In the genomic region with DNA sequence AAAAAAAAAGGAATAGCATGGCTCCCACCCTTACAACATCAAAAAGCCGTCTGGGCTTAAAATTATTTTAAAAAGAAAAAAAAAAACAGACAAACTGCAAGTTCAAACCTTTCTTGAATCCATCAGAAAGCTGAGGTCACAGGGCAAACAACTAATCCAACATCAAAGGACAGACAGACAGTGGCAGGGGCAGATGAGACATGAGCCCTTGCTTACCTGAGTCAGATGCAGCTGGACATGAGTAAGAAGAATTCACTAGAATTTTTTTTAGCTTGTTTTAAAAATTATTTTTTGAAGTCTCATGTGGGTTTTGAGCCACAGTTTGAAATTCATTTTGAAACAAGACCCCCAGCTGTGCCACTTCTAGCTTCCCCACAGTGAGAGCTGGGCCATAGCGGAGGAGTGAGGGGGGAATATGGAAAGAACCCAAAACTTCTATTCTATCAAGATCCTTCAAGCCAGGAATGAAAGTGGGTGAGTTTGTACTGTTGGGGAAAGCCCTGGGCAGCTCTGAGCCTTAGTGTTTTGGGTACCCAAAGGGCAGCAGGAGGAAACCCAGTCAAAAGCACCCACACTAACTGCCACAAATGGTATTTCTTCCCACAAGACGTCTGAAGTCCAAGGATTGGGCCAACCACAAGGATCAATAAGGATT, we compare ENCODE assay signal across 28 cellular contexts.
A peak's percentile ranks its signal among the peaks of the same experiment; 100 is the strongest.
DNase-seq lines count a peak whose midpoint lies in the region; ATAC-seq, FAIRE-seq and TF ChIP-seq lines count a peak whose summit lies in the region.
"Had no signal": no experiment of that assay in that cellular context is flagged by ENCODE, and none has a peak within 500 bp of the region (broad histone marks: within the 10 kb centered on the region; RNA-seq: fewer than 3 reads in every experiment).

No MANE protein-coding gene starts in this region.

- FAIRE-seq in HepG2 (lab: Jason Lieb, UNC) (no peak), GM12878 (lab: Jason Lieb, UNC) (peak; percentile 47)
- FAIRE-seq: A204.1, G401.6, GM18507, H1, K562 had no signal

- CTCF ChIA-PET in HepG2 (lab: Yijun Ruan, JAX; ENCODE audit: low intra/inter-chr PET ratio, low total read pairs): no interaction called here
- CTCF ChIA-PET in PC-3 (lab: Charles Lee): interaction anchor here (0.6 kb wide), 1 partner anchor 29 kb away, joined by 4 read pairs; no protein-coding TSS in a partner anchor
- CTCF ChIA-PET in GM12878 (lab: Yijun Ruan, JAX): interaction anchor here (0.6 to 1.3 kb wide), 4 partner anchors 10 to 668 kb away, joined by 3 to 5 read pairs (median 3); no protein-coding TSS in a partner anchor

- no peak overlapping the region for H2BK120ac ChIP-seq in trophoblast cell (ENCODE audit: insufficient read depth, low read length, poor library complexity)

- SMC1A ChIA-PET in GM12878 (lab: Charles Lee; ENCODE audit: uncharacterized antibody, unreplicated experiment): interaction anchor here (0.6 to 2.3 kb wide), 9 partner anchors 8 to 137 kb away, joined by 3 to 8 read pairs (median 3); no protein-coding TSS in a partner anchor

- in situ Hi-C loops in HepG2 (cut with HindIII; ENCODE audit: extremely low pct_ligation_motif_present, low pct_unique_long_range_greater_than_20kb): no loop called here
- in situ Hi-C loops in GM12878 (cut with MboI): no loop called here

- H3K27me3 ChIP-seq in HepG2 (ENCODE audit: control insufficient read depth in 1 of 2, insufficient read depth in 2 of 2, low read length in 2 of 2) (no peaks in the 10 kb centered on the region), right lobe of liver (no peaks in the 10 kb centered on the region), PC-3 (ENCODE audit: low read length) (no peaks in the 10 kb centered on the region), GM12878 (replicated peaks in 1 of 2; ENCODE audit: control insufficient read depth in 2 of 2, insufficient read depth in 2 of 2, low read length in 1 of 2) (no peaks in the 10 kb centered on the region), trophoblast cell (ENCODE audit: insufficient read depth, low read length) (no peaks in the 10 kb centered on the region), aorta (ENCODE audit: control insufficient read depth in 1 of 2, insufficient read depth in 2 of 2, low read length in 1 of 2) (no peaks in the 10 kb centered on the region)
- H3K27me3 ChIP-seq: BLaER1, MG63 had no signal

- H4K20me1 ChIP-seq in HepG2 (ENCODE audit: insufficient read depth, low read length) (no peaks in the 10 kb centered on the region), PC-3 (ENCODE audit: low read length) (no peaks in the 10 kb centered on the region), GM12878 (ENCODE audit: control insufficient read depth, insufficient read depth) (no peaks in the 10 kb centered on the region)
- H4K20me1 ChIP-seq: BLaER1 had no signal

- no peak for TF ChIP-seq EP300 in HepG2 (IDR thresholded peaks at IDR 0.05; ENCODE audit: low read depth in 2 of 2, low read length in 2 of 2)
- TF ChIP-seq EP300 in HepG2 (CRISPR knock-in tag; IDR thresholded peaks at IDR 0.05; ENCODE audit: borderline replicate concordance): no peak
- TF ChIP-seq EP300 in GM12878 (IDR thresholded peaks at IDR 0.05; ENCODE audit: borderline replicate concordance in 1 of 2, control insufficient read depth in 1 of 2, low read depth in 2 of 2, low read length in 2 of 2): no peak

- H3K36me3 ChIP-seq in HepG2 (replicated peaks in 1 of 2; ENCODE audit: control insufficient read depth in 1 of 2, insufficient read depth in 2 of 2, low read length in 2 of 2): no peaks in the 10 kb centered on the region
- H3K36me3 ChIP-seq in right lobe of liver: no peaks in the 10 kb centered on the region
- no peaks in the 10 kb centered on the region for H3K36me3 ChIP-seq in PC-3 (ENCODE audit: low read depth, low read length)
- no peaks in the 10 kb centered on the region for H3K36me3 ChIP-seq in GM12878 (ENCODE audit: control insufficient read depth in 2 of 2, insufficient read depth in 2 of 2, low read length in 1 of 2)
- H3K36me3 ChIP-seq in trophoblast cell (ENCODE audit: control insufficient read depth in 1 of 2, insufficient read depth in 2 of 2, low read length in 2 of 2): no peaks in the 10 kb centered on the region
- H3K36me3 ChIP-seq in aorta (ENCODE audit: control insufficient read depth in 1 of 2, insufficient read depth in 2 of 2, low read length in 1 of 2): no peaks in the 10 kb centered on the region
- H3K36me3 ChIP-seq: BLaER1, MG63 had no signal

- H3K18ac ChIP-seq in trophoblast cell (ENCODE audit: low read length): no peak overlapping the region

- peaks cover 3% of the 10 kb centered on the region for H3F3A ChIP-seq in PC-3 (ENCODE audit: low read length, unreplicated experiment)

- no peak overlapping the region for H3K4ac ChIP-seq in trophoblast cell (ENCODE audit: low read depth, low read length)

- H3K4me2 ChIP-seq in HepG2 (ENCODE audit: low read depth, low read length) (no peak overlapping the region), PC-3 (ENCODE audit: low read length) (no peak overlapping the region), GM12878 (ENCODE audit: control insufficient read depth, insufficient read depth) (no peak overlapping the region), trophoblast cell (ENCODE audit: low read length) (no peak overlapping the region)
- H3K4me2 ChIP-seq: BLaER1 had no signal

- H3K9me3 ChIP-seq in HepG2 (ENCODE audit: low read length) (no peaks in the 10 kb centered on the region), right lobe of liver (no peaks in the 10 kb centered on the region), PC-3 (ENCODE audit: low read length) (no peaks in the 10 kb centered on the region), GM12878 (replicated peaks; ENCODE audit: control insufficient read depth, insufficient read depth, low read length) (no peaks in the 10 kb centered on the region; the same call in 2 of the 3 replicates), trophoblast cell (ENCODE audit: insufficient read depth, low read depth, low read length) (no peaks in the 10 kb centered on the region), aorta (ENCODE audit: control insufficient read depth, low read length) (no peaks in the 10 kb centered on the region)
- H3K9me3 ChIP-seq: BLaER1, MG63 had no signal

- H3K9ac ChIP-seq in HepG2 (ENCODE audit: insufficient read depth, low read depth, low read length): no peak overlapping the region
- H3K9ac ChIP-seq in PC-3 (ENCODE audit: low read length): peak overlapping the region; percentile 82
- no peak overlapping the region for H3K9ac ChIP-seq in GM12878 (ENCODE audit: control insufficient read depth, insufficient read depth, low read length)
- no peak overlapping the region for H3K9ac ChIP-seq in trophoblast cell (ENCODE audit: low read length)
- H3K9ac ChIP-seq: BLaER1 had no signal

- H3K14ac ChIP-seq in trophoblast cell (ENCODE audit: low read length): no peak overlapping the region

- H4K91ac ChIP-seq in trophoblast cell (ENCODE audit: low read depth, low read length): peak overlapping the region; percentile 14

- H3K4me3 ChIP-seq in HepG2 (replicated peaks in 1 of 3; ENCODE audit: insufficient read depth in 1 of 3, low read depth in 2 of 3, low read length in 3 of 3): no peak overlapping the region
- no peak overlapping the region for H3K4me3 ChIP-seq in right lobe of liver
- H3K4me3 ChIP-seq in PC-3 (ENCODE audit: low read length): no peak overlapping the region
- H3K4me3 ChIP-seq in GM12878: no peak overlapping the region
- no peak overlapping the region for H3K4me3 ChIP-seq in trophoblast cell (ENCODE audit: low read depth, low read length)
- H3K4me3 ChIP-seq in aorta (ENCODE audit: low read length in 2 of 2): no peak overlapping the region
- H3K4me3 ChIP-seq: BLaER1, K562, MG63 had no signal

- DNase-seq in HepG2 (ENCODE audit: low spot score) (peak; percentile 43), right lobe of liver (no peak), PC-3 (peak; percentile 35), GM12878 (ENCODE audit: low read depth, low spot score) (no peak), trophoblast cell (no peak), aorta (no peak)
- DNase-seq: CD4-positive, CD25-positive, alpha-beta regulatory T cell; DMS153; HCEC 1CT; Kasumi-1; MG63; NCI-H1048; NCI-H1417; NCI-H1694; NCI-H2029 treated with DMSO at 0.1 percent for 48 hours; NCI-H526 treated with DMSO at 0.1 percent for 48 hours; SHP77 treated with DMSO at 0.1 percent for 48 hours; SW 1271; T-helper 17 cell had no signal

- no peak for TF ChIP-seq CTCF in HepG2 (CRISPR knock-in tag; IDR thresholded peaks at IDR 0.05)
- TF ChIP-seq CTCF in right lobe of liver (IDR thresholded peaks at IDR 0.05): no peak
- TF ChIP-seq CTCF in PC-3 (conservative IDR thresholded peaks at IDR 0.05; ENCODE audit: low read depth, low read length): no peak
- TF ChIP-seq CTCF in GM12878 (IDR thresholded peaks at IDR 0.05 in 2 of 3, conservative IDR thresholded peaks at IDR 0.05 in 1 of 3; ENCODE audit: control insufficient read depth in 2 of 3, extremely low read depth in 1 of 3, insufficient read depth in 1 of 3, low read depth in 3 of 3, low read length in 3 of 3): no peak

- intact Hi-C loops in HepG2 (cut with micrococcal nuclease; ENCODE audit: unreplicated experiment): no loop called here
- intact Hi-C loops in right lobe of liver (cut with DNase I): no loop called here
- intact Hi-C loops in PC-3 (cut with micrococcal nuclease): no loop called here
- intact Hi-C loops in GM12878 (cut with micrococcal nuclease; ENCODE audit: unreplicated experiment): no loop called here
- intact Hi-C loops in aorta (cut with DNase I): no loop called here

- H4K8ac ChIP-seq in trophoblast cell (ENCODE audit: low read depth, low read length): no peak overlapping the region

- no peak for ATAC-seq in HepG2
- no peak for ATAC-seq in right lobe of liver
- no peak for ATAC-seq in PC-3
- peak; percentile 65 for ATAC-seq in GM12878
- ATAC-seq in HG03520 (IDR thresholded peaks at IDR 0.05; ENCODE audit: unreplicated experiment): no peak
- ATAC-seq in HG02798 (IDR thresholded peaks at IDR 0.05; ENCODE audit: poor library complexity, unreplicated experiment): no peak
- ATAC-seq in aorta (ENCODE audit: low FRiP score): no peak
- ATAC-seq: K562, T-helper 17 cell had no signal

- no peak overlapping the region for H3K23ac ChIP-seq in trophoblast cell (ENCODE audit: low read length)

- TF ChIP-seq POLR2A in HepG2 (IDR thresholded peaks at IDR 0.05; ENCODE audit: insufficient read depth in 1 of 2, low read depth in 2 of 2, low read length in 2 of 2) (no peak), right lobe of liver (IDR thresholded peaks at IDR 0.05) (no peak), GM12878 (IDR thresholded peaks at IDR 0.05; ENCODE audit: low read depth, low read length) (no peak)

- H4K12ac ChIP-seq in trophoblast cell (ENCODE audit: low read depth, low read length): no peak overlapping the region

- H3K79me2 ChIP-seq in HepG2 (ENCODE audit: insufficient read depth, low read length) (no peaks in the 10 kb centered on the region), PC-3 (ENCODE audit: low read length) (no peaks in the 10 kb centered on the region), GM12878 (ENCODE audit: control insufficient read depth, insufficient read depth, low read length) (no peaks in the 10 kb centered on the region), trophoblast cell (ENCODE audit: control insufficient read depth, insufficient read depth, low read length, poor library complexity) (no peaks in the 10 kb centered on the region)

- RAD21 ChIA-PET in GM12878 (lab: Charles Lee; ENCODE audit: unreplicated experiment): interaction anchor here (1.0 to 1.5 kb wide), 2 partner anchors 46 to 279 kb away, joined by 3 to 5 read pairs; no protein-coding TSS in a partner anchor

- no peaks in the 10 kb centered on the region for H3K79me1 ChIP-seq in trophoblast cell (ENCODE audit: low read length)

- TF ChIP-seq RAD21 in HepG2 (CRISPR knock-in tag; IDR thresholded peaks at IDR 0.05) (no peak), GM12878 (IDR thresholded peaks at IDR 0.05; ENCODE audit: insufficient read depth, low read depth, low read length) (no peak)

- no peaks in the 10 kb centered on the region for H3K4me1 ChIP-seq in HepG2 (ENCODE audit: insufficient read depth, low read length)
- no peaks in the 10 kb centered on the region for H3K4me1 ChIP-seq in right lobe of liver
- H3K4me1 ChIP-seq in PC-3 (ENCODE audit: insufficient read depth, low read length): peaks cover 18% of the 10 kb centered on the region
- H3K4me1 ChIP-seq in GM12878 (ENCODE audit: control insufficient read depth, insufficient read depth, low read length): no peaks in the 10 kb centered on the region; the same call in 1 of the 2 replicates
- peaks cover 0 to 2% of the 10 kb centered on the region in 2 experiments for H3K4me1 ChIP-seq in trophoblast cell (ENCODE audit: control insufficient read depth in 1 of 2, insufficient read depth in 2 of 2, low read length in 2 of 2)
- peaks cover 0 to 2% of the 10 kb centered on the region in 2 donors for H3K4me1 ChIP-seq in aorta (ENCODE audit: control insufficient read depth in 1 of 2, insufficient read depth in 2 of 2, low read length in 2 of 2)

- H3K27ac ChIP-seq in HepG2 (ENCODE audit: extremely low read length, insufficient read depth, low read length) (no peak overlapping the region), right lobe of liver (no peak overlapping the region), PC-3 (ENCODE audit: low read length) (peak overlapping the region; percentile 100), GM12878 (ENCODE audit: control insufficient read depth, insufficient read depth) (no peak overlapping the region), trophoblast cell (ENCODE audit: low read depth, low read length) (no peak overlapping the region), aorta (ENCODE audit: low read depth in 1 of 2, low read length in 2 of 2) (no peak overlapping the region)
- H3K27ac ChIP-seq: BLaER1, HL-60 had no signal

- H2BK12ac ChIP-seq in trophoblast cell (ENCODE audit: low read length): no peak overlapping the region

- BruUV-seq in HepG2 (replicated peaks; lab: Mats Ljungman, UMichigan) (no TSS peak), PC-3 (replicated peaks; lab: Mats Ljungman, UMichigan) (no TSS peak), GM12878 (replicated peaks; lab: Mats Ljungman, UMichigan) (no TSS peak)

- H2BK5ac ChIP-seq in trophoblast cell (ENCODE audit: low read depth, low read length, poor library complexity): no peak overlapping the region

- 53% methylated on average over 2 of the region's 3 CpGs for WGBS in HepG2 (ENCODE audit: low lambda C conversion rate)
- 68% methylated on average over 2 of the region's 3 CpGs for WGBS in right lobe of liver (ENCODE audit: insufficient coverage, low coverage, low lambda C conversion rate, missing lambda C conversion rate)
- 41% methylated on average over 3 of the region's 3 CpGs for WGBS in GM12878 (ENCODE audit: insufficient coverage, insufficient replicate concordance, low lambda C conversion rate, missing lambda C conversion rate)
- no CpG with 5 or more reads among the region's 3 CpGs for WGBS in trophoblast cell (ENCODE audit: extremely low coverage, insufficient coverage, insufficient read length)
- WGBS in aorta, 2 donors: 76 to 88% methylated on average over 3 of the region's 3 CpGs

- POLR2A ChIA-PET in HepG2 (lab: Yijun Ruan, JAX): no interaction called here
- POLR2A ChIA-PET in PC-3 (lab: Charles Lee; ENCODE audit: unreplicated experiment): no interaction called here
- POLR2A ChIA-PET in GM12878 (lab: Charles Lee): interaction anchor here (0.7 to 1.6 kb wide), 3 partner anchors 36 to 93 kb away, joined by 4 to 8 read pairs (median 5); no protein-coding TSS in a partner anchor

- H3K9me2 ChIP-seq in PC-3 (replicated peaks; ENCODE audit: low read length): no peaks in the 10 kb centered on the region

- H2AFZ ChIP-seq in HepG2 (ENCODE audit: low read length) (no peak overlapping the region), PC-3 (ENCODE audit: low read length) (no peak overlapping the region), GM12878 (ENCODE audit: control insufficient read depth, low read depth, low read length) (no peak overlapping the region), trophoblast cell (ENCODE audit: insufficient read depth, low read length, poor library complexity) (no peak overlapping the region)

- H2AK5ac ChIP-seq in trophoblast cell (ENCODE audit: low read length): no peak overlapping the region

Comparison
In these comparisons a context has a peak if more than half of its experiments do, and no peak if none do; other contexts are left out.
1. DNase-seq: peak in HepG2 (single experiment) and PC-3 (single experiment); none in right lobe of liver (0 of 3), GM12878 (single experiment), trophoblast cell (0 of 2) and aorta (0 of 2).